In the genomic region with DNA sequence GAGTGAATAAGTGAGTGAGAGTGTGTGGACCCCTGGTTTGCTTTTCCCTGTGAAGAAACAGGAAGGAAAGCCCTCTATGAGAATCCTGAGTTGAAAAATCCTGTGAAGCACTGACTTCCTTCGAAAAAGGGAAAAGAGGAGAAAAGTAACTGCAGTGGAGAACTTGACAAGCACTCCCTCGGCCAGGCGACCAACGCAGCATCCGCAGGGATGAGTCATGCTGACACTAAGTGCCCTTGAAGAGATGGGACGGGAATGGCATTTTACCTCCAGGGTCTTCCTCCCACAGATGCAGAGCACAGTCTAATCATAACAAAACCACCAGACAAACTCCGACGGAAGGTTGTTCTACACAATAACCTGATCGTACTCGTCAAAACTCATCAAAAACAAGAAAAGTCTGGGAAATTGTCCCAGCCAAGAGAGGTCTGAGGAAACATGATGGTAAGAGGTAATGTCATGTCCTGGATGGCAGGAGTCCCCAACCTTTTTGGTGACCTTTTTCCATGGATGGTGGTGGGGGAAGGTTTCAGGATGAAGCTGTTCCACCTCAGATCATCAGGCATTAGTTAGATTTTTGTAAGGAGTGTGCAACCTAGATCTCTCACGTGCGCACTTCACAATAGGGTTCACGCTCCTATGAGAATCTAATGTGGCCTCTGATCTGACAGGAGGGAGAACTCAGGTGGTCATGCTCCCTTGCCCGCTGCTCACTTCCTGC, we compare ENCODE assay signal across 22 cellular contexts.
"Had no signal": no experiment of that assay in that cellular context is flagged by ENCODE, and none has a peak within 500 bp of the region (broad histone marks: within the 10 kb centered on the region; RNA-seq: fewer than 3 reads in every experiment).

No MANE protein-coding gene starts in this region.

- H3K27ac ChIP-seq: adrenal gland, ascending aorta, brain microvascular endothelial cell, esophagus muscularis mucosa, sigmoid colon, thoracic aorta had no signal

- DNase-seq: activated B cell treated with CpG ODN at 0.5 μM for 24 hours; activated CD4-positive, alpha-beta T cell treated with anti-CD3 and anti-CD28 coated beads for 4 hours; activated CD4-positive, alpha-beta T cell treated with anti-CD3 and anti-CD28 coated beads, Interleukin-2, amount 50 U/mL, for 48 hours; activated naive CD4-positive, alpha-beta T cell; activated T-cell treated with anti-CD3 and anti-CD28 coated beads, Interleukin-2, amount 50 U/mL, for 24 hours; brain microvascular endothelial cell; central memory CD4-positive, alpha-beta T cell; effector memory CD8-positive, alpha-beta T cell; hippocampal formation; mesenchymal stem cell; mucosa of descending colon; occipital lobe; sigmoid colon; stimulated activated CD4-positive, alpha-beta T cell treated with anti-CD3 and anti-CD28 coated beads, Interleukin-2, amount 100 ng/mL, for 48 hours; stimulated activated naive CD4-positive, alpha-beta T cell; SW 1271; T-helper 17 cell had no signal

- H3K4me1 ChIP-seq: adrenal gland, ascending aorta, esophagus muscularis mucosa, sigmoid colon had no signal

- H3K4me3 ChIP-seq: adrenal gland, ascending aorta, esophagus muscularis mucosa, mucosa of descending colon, sigmoid colon, thoracic aorta had no signal

- ATAC-seq: activated T-helper 17 cell treated with anti-CD3 and anti-CD28 coated beads, Interleukin-2, amount 50 U/mL, for 72 hours; effector memory CD8-positive, alpha-beta T cell; mucosa of descending colon; T-helper 17 cell had no signal

- H3K27me3 ChIP-seq: adrenal gland, ascending aorta, brain microvascular endothelial cell, sigmoid colon had no signal

- H3K36me3 ChIP-seq: adrenal gland, ascending aorta, brain microvascular endothelial cell, esophagus muscularis mucosa, sigmoid colon, thoracic aorta had no signal

- H3K9me3 ChIP-seq: adrenal gland, ascending aorta, esophagus muscularis mucosa, mucosa of descending colon, sigmoid colon, thoracic aorta had no signal
